21 cellular contexts compared by ENCODE assay signal in the genomic region with DNA sequence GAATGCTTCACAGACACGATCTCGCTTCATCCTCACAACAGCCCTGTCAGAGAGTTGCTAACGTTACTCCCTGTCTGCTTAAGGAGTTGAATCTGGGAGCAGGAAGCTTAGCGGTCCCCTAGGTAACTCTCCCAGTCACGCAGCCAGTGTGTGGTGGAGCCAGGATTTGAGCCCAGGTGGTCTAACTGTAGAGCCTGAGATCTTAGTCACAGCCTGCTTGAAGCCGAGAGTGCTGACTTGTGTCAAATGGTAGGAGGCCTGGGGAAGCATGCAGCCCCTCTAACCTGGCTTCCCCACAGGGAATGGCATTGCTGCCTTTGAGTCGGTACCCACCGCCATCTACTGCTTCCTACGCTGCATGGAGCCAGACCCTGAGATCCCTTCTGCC. TPM values are rescaled to one million over a fixed set of nuclear protein-coding genes. Genes with fewer than 3 reads are reported as not detected.
"Had no signal": no experiment of that assay in that cellular context is flagged by ENCODE, and none has a peak within 500 bp of the region (broad histone marks: within the 10 kb centered on the region; RNA-seq: fewer than 3 reads in every experiment).

No MANE protein-coding gene starts in this region.

- ATAC-seq: activated naive CD4-positive, alpha-beta T cell treated with anti-CD3 and anti-CD28 coated beads, Interleukin-2, amount 50 U/mL, for 72 hours; left lobe of liver; natural killer cell; upper lobe of right lung had no signal

- H3K36me3 Mint-ChIP-seq: natural killer cell had no signal

- DNase-seq: activated CD4-positive, alpha-beta T cell treated with anti-CD3 and anti-CD28 coated beads, Interleukin-2, amount 50 U/mL, for 1 hour; activated effector memory CD4-positive, alpha-beta T cell treated with Interleukin-2 at 50 U/mL for 16 hours; activated T-cell treated with anti-CD3 and anti-CD28 coated beads for 4 hours; brain microvascular endothelial cell; islet precursor cell; natural killer cell; SJCRH30; small intestine; stimulated activated CD4-positive, alpha-beta T cell treated with anti-CD3 and anti-CD28 coated beads, Interleukin-4, amount 100 ng/mL, for 4 hours; stimulated activated CD8-positive, alpha-beta memory T cell treated with anti-CD3 and anti-CD28 coated beads, Interleukin-4, amount 100 ng/mL, for 48 hours; testis had no signal

- H3K27ac Mint-ChIP-seq: activated B cell treated with CpG ODN at 0.5 μM for 24 hours; memory B cell; natural killer cell; stimulated activated naive CD8-positive, alpha-beta T cell treated with anti-CD3 and anti-CD28 coated beads, Interleukin-15, Interleukin-2, amounts not matched to agents 100 ng/mL and 50 ng/mL, for 24 hours had no signal

- H3K4me3 Mint-ChIP-seq: activated B cell treated with CpG ODN at 0.5 μM for 24 hours; memory B cell; natural killer cell; stimulated activated naive CD8-positive, alpha-beta T cell treated with anti-CD3 and anti-CD28 coated beads, Interleukin-15, Interleukin-2, amounts not matched to agents 100 ng/mL and 50 ng/mL, for 24 hours had no signal

- H3K9me3 Mint-ChIP-seq: activated B cell treated with CpG ODN at 0.5 μM for 24 hours; activated naive CD4-positive, alpha-beta T cell treated with anti-CD3 and anti-CD28 coated beads, Interleukin-2, amount 50 U/mL, for 72 hours; memory B cell; natural killer cell; stimulated activated naive CD8-positive, alpha-beta T cell treated with anti-CD3 and anti-CD28 coated beads, Interleukin-15, Interleukin-2, amounts not matched to agents 100 ng/mL and 50 ng/mL, for 24 hours had no signal

- H3K27ac ChIP-seq: brain microvascular endothelial cell, hepatocyte, right atrium auricular region, SJCRH30, upper lobe of right lung had no signal

- H3K9me3 ChIP-seq: right atrium auricular region, SJCRH30, testis, upper lobe of right lung had no signal

- H3K27me3 ChIP-seq: brain microvascular endothelial cell, hepatocyte, right atrium auricular region, SJCRH30, testis, upper lobe of right lung had no signal

- H2AFZ ChIP-seq: hepatocyte had no signal

- H3K27me3 Mint-ChIP-seq: activated B cell treated with CpG ODN at 0.5 μM for 24 hours; memory B cell; stimulated activated naive CD8-positive, alpha-beta T cell treated with anti-CD3 and anti-CD28 coated beads, Interleukin-15, Interleukin-2, amounts not matched to agents 100 ng/mL and 50 ng/mL, for 24 hours had no signal

- H3K4me2 ChIP-seq: hepatocyte had no signal

- H3K4me3 ChIP-seq: hepatocyte, right atrium auricular region, SJCRH30, testis, upper lobe of right lung had no signal

RNA-seq across cellular contexts. Expression of a gene that starts 8.9 kb away (rescaled TPM):
- total RNA-seq: activated B cell treated with CpG ODN at 0.5 μM for 24 hours; activated CD8-positive, alpha-beta memory T cell treated with anti-CD3 and anti-CD28 coated beads for 36 hours; left lobe of liver; SJCRH30; T-helper 2 cell treated with Interferon-gamma antibody and Interleukin-4, amounts not matched to agents 100 ng/mL and 5 ng/mL, for 36 hours had no signal

RNA-seq across cellular contexts. Expression of a gene that starts 32.2 kb away (rescaled TPM):
- total RNA-seq: T-helper 2 cell treated with Interferon-gamma antibody and Interleukin-4, amounts not matched to agents 100 ng/mL and 5 ng/mL, for 36 hours had no signal
